Comparison of ENCODE assay signal across 1 cellular context in genomic region chr16:30571444-30572322, GRCh38.
TF ChIP-seq lines count a peak whose summit lies in the region.

Gene ZNF688, minus strand, starts transcription at chr16:30571714. Its CDS starts 85 bp downstream, at chr16:30571629.

TF ChIP-seq in HepG2, 621 proteins besides CTCF, POLR2A, EP300 and RAD21 (continued from another document and continues in another):
- TF ChIP-seq RERE (CRISPR knock-in tag; IDR thresholded peaks at IDR 0.05; ENCODE audit: low read depth) (no peak), ZHX1 (CRISPR knock-in tag; IDR thresholded peaks at IDR 0.05; ENCODE audit: low read depth) (no peak), ZNF619 (CRISPR knock-in tag; IDR thresholded peaks at IDR 0.05) (no peak; the same call in 1 of the 2 replicates), ATF4 (CRISPR knock-in tag; IDR thresholded peaks at IDR 0.05) (peak in 1 of 2 experiments; percentile 65; a peak in 2 of 4 replicates), ZNF260 (CRISPR knock-in tag; IDR thresholded peaks at IDR 0.05; ENCODE audit: borderline replicate concordance, low read depth) (no peak), HMG20A (CRISPR knock-in tag; IDR thresholded peaks at IDR 0.05; ENCODE audit: borderline replicate concordance) (no peak), ZNF724P (CRISPR knock-in tag; IDR thresholded peaks at IDR 0.05; ENCODE audit: borderline replicate concordance) (peak; percentile 45; the same call in 1 of the 2 replicates), ZNF564 (CRISPR knock-in tag; IDR thresholded peaks at IDR 0.05) (peak; percentile 80; the same call in 1 of the 2 replicates), SP1 (IDR thresholded peaks at IDR 0.05) (no peak), SP1 (CRISPR knock-in tag; IDR thresholded peaks at IDR 0.05) (peak; percentile 13; the same call in 1 of the 2 replicates), GATAD1 (CRISPR knock-in tag; IDR thresholded peaks at IDR 0.05) (peak; percentile 95), ZBTB46 (CRISPR knock-in tag; IDR thresholded peaks at IDR 0.05; ENCODE audit: borderline replicate concordance) (no peak), EHMT2 (IDR thresholded peaks at IDR 0.05; ENCODE audit: borderline replicate concordance, low read depth, low read length) (no peak), FUBP1 (CRISPR knock-in tag; IDR thresholded peaks at IDR 0.05; ENCODE audit: borderline replicate concordance) (no peak), SMARCC2 (IDR thresholded peaks at IDR 0.05) (no peak), MEIS1 (CRISPR knock-in tag; IDR thresholded peaks at IDR 0.05; ENCODE audit: borderline replicate concordance) (peak; percentile 82), MEIS2 (CRISPR knock-in tag; IDR thresholded peaks at IDR 0.05) (no peak; the same call in 1 of the 2 replicates), ZNF558 (CRISPR knock-in tag; IDR thresholded peaks at IDR 0.05; ENCODE audit: borderline replicate concordance) (no peak; the same call in none of the 2 replicates), EEA1 (CRISPR knock-in tag; IDR thresholded peaks at IDR 0.05; ENCODE audit: borderline replicate concordance) (peak; percentile 86; the same call in 1 of the 2 replicates), RNF2 (conservative IDR thresholded peaks at IDR 0.05; ENCODE audit: low read depth) (no peak), BRF2 (CRISPR knock-in tag; IDR thresholded peaks at IDR 0.05) (no peak; the same call in 1 of the 2 replicates), ZNF891 (CRISPR knock-in tag; IDR thresholded peaks at IDR 0.05) (peak; percentile 29; the same call in 1 of the 2 replicates), ARNT2 (CRISPR knock-in tag; IDR thresholded peaks at IDR 0.05; ENCODE audit: low read depth) (peak; percentile 60), ZNF546 (CRISPR knock-in tag; conservative IDR thresholded peaks at IDR 0.05) (0 out of 2 replicates have a peak, but pooled peaks have one; percentile 60), SIX1 (CRISPR knock-in tag; IDR thresholded peaks at IDR 0.05; ENCODE audit: borderline replicate concordance) (no peak), ZNF468 (CRISPR knock-in tag; IDR thresholded peaks at IDR 0.05) (0 out of 2 replicates have a peak, but pooled peaks have one; percentile 51), DRAP1 (CRISPR knock-in tag; IDR thresholded peaks at IDR 0.05) (peak; percentile 71), ZNF687 (CRISPR knock-in tag; IDR thresholded peaks at IDR 0.05) (peak; percentile 86), TEF (CRISPR knock-in tag; IDR thresholded peaks at IDR 0.05) (no peak), KDM5A (IDR thresholded peaks at IDR 0.05; ENCODE audit: borderline replicate concordance, low read length) (peak; percentile 86), PRMT3 (CRISPR knock-in tag; IDR thresholded peaks at IDR 0.05; ENCODE audit: borderline replicate concordance, low read depth) (0 out of 2 replicates have a peak, but pooled peaks have one; percentile 46), SIX4 (CRISPR knock-in tag; IDR thresholded peaks at IDR 0.05) (no peak; the same call in 1 of the 2 replicates), ZNF678 (CRISPR knock-in tag; IDR thresholded peaks at IDR 0.05) (no peak)
